Comparison of ENCODE assay signal across 25 cellular contexts in the genomic region with DNA sequence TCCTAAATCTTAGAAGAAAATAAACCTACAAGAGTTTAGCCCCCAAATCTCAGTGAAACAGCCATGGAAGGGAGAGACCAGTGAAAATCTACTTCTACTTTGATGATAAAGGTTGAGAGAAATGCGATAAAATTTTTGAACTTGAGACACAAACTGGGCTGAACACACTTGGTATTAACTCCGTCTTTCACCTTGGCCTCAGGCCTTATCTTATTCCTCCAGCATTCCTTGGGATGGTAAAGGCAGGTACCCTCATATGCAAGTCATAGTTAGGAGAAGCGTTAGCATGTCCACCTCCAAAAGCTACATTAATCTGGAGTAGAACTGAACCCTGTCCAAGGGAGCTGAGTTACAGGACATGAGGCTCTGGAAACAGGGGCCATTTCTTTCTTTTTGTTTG. TPM values are rescaled to one million over a fixed set of nuclear protein-coding genes. Genes with fewer than 3 reads are reported as not detected.
"Had no signal": no experiment of that assay in that cellular context is flagged by ENCODE, and none has a peak within 500 bp of the region (broad histone marks: within the 10 kb centered on the region; RNA-seq: fewer than 3 reads in every experiment).

No MANE protein-coding gene starts in this region.

- H3K9me3 ChIP-seq: MG63 had no signal

- ATAC-seq: activated CD8-positive, alpha-beta memory T cell treated with anti-CD3 and anti-CD28 coated beads, Interleukin-2, amount 10 ng/mL, durations not matched to agents 7 days and 5 days; activated T-helper 17 cell treated with anti-CD3 and anti-CD28 coated beads, Interleukin-2, amount 50 U/mL, for 72 hours; T-helper 17 cell had no signal

- DNase-seq: activated B cell treated with CpG ODN at 0.5 μM for 24 hours; activated CD4-positive, alpha-beta T cell treated with anti-CD3 and anti-CD28 coated beads for 1 hour; activated CD4-positive, alpha-beta T cell treated with anti-CD3 and anti-CD28 coated beads, Interleukin-2, amount 10 ng/mL, durations not matched to agents 24 days and 14 days; activated CD4-positive, alpha-beta T cell treated with anti-CD3 and anti-CD28 coated beads, Interleukin-2, amount 50 U/mL, for 48 hours; activated CD8-positive, alpha-beta memory T cell treated with anti-CD3 and anti-CD28 coated beads, Interleukin-2, amount 10 ng/mL, durations not matched to agents 7 days and 5 days; activated gamma-delta T cell; activated naive CD4-positive, alpha-beta T cell treated with anti-CD3 and anti-CD28 coated beads for 36 hours; activated T-cell treated with anti-CD3 and anti-CD28 coated beads, Interleukin-2, amount 50 U/mL, for 24 hours; amygdala; MV-4-11; NCI-H1092 treated with DMSO at 0.1 percent for 48 hours; NCI-H1417 treated with DMSO at 0.1 percent for 48 hours; NCI-H1694; NCI-H2029; NCI-H446; NCI-H524; SIG-M5; T-helper 17 cell; T-helper 9 cell had no signal

- H3K4me3 Mint-ChIP-seq: activated B cell treated with CpG ODN at 0.5 μM for 24 hours; activated CD4-positive, alpha-beta T cell treated with anti-CD3 and anti-CD28 coated beads, Interleukin-2, amount 10 ng/mL, durations not matched to agents 24 days and 14 days; activated CD8-positive, alpha-beta memory T cell treated with anti-CD3 and anti-CD28 coated beads, Interleukin-2, amount 10 ng/mL, durations not matched to agents 7 days and 5 days; activated naive CD4-positive, alpha-beta T cell treated with anti-CD3 and anti-CD28 coated beads for 36 hours; activated naive CD8-positive, alpha-beta T cell; activated T-cell treated with anti-CD3 and anti-CD28 coated beads, Interleukin-2, amount 50 U/mL, for 24 hours; activated T-helper 17 cell treated with anti-CD3 and anti-CD28 coated beads, Interleukin-2, amount 50 U/mL, for 72 hours; T-helper 17 cell had no signal

- H3K4me3 ChIP-seq: cardiac muscle cell, MG63 had no signal

- H3K9me3 Mint-ChIP-seq: activated B cell treated with CpG ODN at 0.5 μM for 24 hours; activated CD4-positive, alpha-beta T cell treated with anti-CD3 and anti-CD28 coated beads, Interleukin-2, amount 10 ng/mL, durations not matched to agents 24 days and 14 days; activated naive CD4-positive, alpha-beta T cell treated with anti-CD3 and anti-CD28 coated beads for 36 hours; activated T-cell treated with anti-CD3 and anti-CD28 coated beads, Interleukin-2, amount 50 U/mL, for 24 hours; activated T-helper 17 cell treated with anti-CD3 and anti-CD28 coated beads, Interleukin-2, amount 50 U/mL, for 72 hours had no signal

- H3K9ac ChIP-seq: KMS-11 had no signal

- H3K36me3 Mint-ChIP-seq: activated CD8-positive, alpha-beta memory T cell treated with anti-CD3 and anti-CD28 coated beads, Interleukin-2, amount 10 ng/mL, durations not matched to agents 7 days and 5 days; activated naive CD8-positive, alpha-beta T cell had no signal

- H3K27ac Mint-ChIP-seq: activated B cell treated with CpG ODN at 0.5 μM for 24 hours; activated CD4-positive, alpha-beta T cell treated with anti-CD3 and anti-CD28 coated beads, Interleukin-2, amount 10 ng/mL, durations not matched to agents 24 days and 14 days; activated CD8-positive, alpha-beta memory T cell treated with anti-CD3 and anti-CD28 coated beads, Interleukin-2, amount 10 ng/mL, durations not matched to agents 7 days and 5 days; activated naive CD4-positive, alpha-beta T cell treated with anti-CD3 and anti-CD28 coated beads for 36 hours; activated naive CD8-positive, alpha-beta T cell; activated T-cell treated with anti-CD3 and anti-CD28 coated beads, Interleukin-2, amount 50 U/mL, for 24 hours; activated T-helper 17 cell treated with anti-CD3 and anti-CD28 coated beads, Interleukin-2, amount 50 U/mL, for 72 hours; T-helper 17 cell had no signal

- H3K4me2 ChIP-seq: KMS-11 had no signal

- H3K27ac ChIP-seq: brain microvascular endothelial cell, cardiac muscle cell, KMS-11 had no signal

- H3K27me3 ChIP-seq: brain microvascular endothelial cell, cardiac muscle cell, MG63 had no signal

- H3K27me3 Mint-ChIP-seq: activated T-cell treated with anti-CD3 and anti-CD28 coated beads, Interleukin-2, amount 50 U/mL, for 24 hours; T-helper 17 cell had no signal

- H3K36me3 ChIP-seq: brain microvascular endothelial cell, cardiac muscle cell, MG63 had no signal

RNA-seq across cellular contexts. Expression of a gene that starts 1.2 kb away (rescaled TPM):
- total RNA-seq: activated B cell treated with CpG ODN at 0.5 μM for 24 hours; activated T-helper 17 cell treated with anti-CD3 and anti-CD28 coated beads, Interleukin-2, amount 50 U/mL, for 72 hours had no signal
